Comparison of ENCODE assay signal across 14 cellular contexts in the genomic region with DNA sequence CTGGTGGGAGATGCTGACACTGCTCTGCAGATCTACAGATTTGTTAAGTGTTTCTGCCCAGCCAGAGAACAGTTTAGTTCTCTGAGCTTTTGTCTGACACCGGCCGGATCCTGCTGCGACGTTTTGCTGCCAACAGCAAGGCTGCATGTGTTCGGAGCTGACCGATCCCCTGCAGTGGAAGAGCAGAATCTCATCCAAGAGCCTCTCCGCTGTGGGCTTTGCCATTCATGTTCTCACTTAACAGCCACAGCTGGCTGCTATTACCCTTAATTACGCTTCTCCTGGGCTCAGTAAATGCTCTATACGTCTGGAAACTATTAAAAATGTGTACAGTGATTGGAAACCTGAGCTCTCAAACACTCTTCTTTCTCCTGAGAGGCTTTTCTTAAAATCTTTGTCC.
A peak's percentile ranks its signal among the peaks of the same experiment; 100 is the strongest.
DNase-seq lines count a peak whose midpoint lies in the region; ATAC-seq, FAIRE-seq and TF ChIP-seq lines count a peak whose summit lies in the region.
"Had no signal": no experiment of that assay in that cellular context is flagged by ENCODE, and none has a peak within 500 bp of the region (broad histone marks: within the 10 kb centered on the region; RNA-seq: fewer than 3 reads in every experiment).

No MANE protein-coding gene starts in this region.

- CTCF ChIA-PET in PC-3 (lab: Charles Lee): no interaction called here

- H3K9ac ChIP-seq in PC-3 (ENCODE audit: low read length): no peak overlapping the region

- peaks cover 0 to 4% (median 0%) of the 10 kb centered on the region in 3 donors for H3K27me3 Mint-ChIP-seq in CD14-positive monocyte (ENCODE audit: low read depth in 3 of 3)

- H3K4me2 ChIP-seq in PC-3 (ENCODE audit: low read length): no peak overlapping the region

- H3F3A ChIP-seq in PC-3 (ENCODE audit: low read length, unreplicated experiment): peaks cover 6% of the 10 kb centered on the region

- peaks cover 0 to 2% (median 0%) of the 10 kb centered on the region in 7 donors for H3K9me3 Mint-ChIP-seq in CD14-positive monocyte

- no peak for TF ChIP-seq POLR2A in vagina (IDR thresholded peaks at IDR 0.05)
- no peak for TF ChIP-seq POLR2A in GM12892 (IDR thresholded peaks at IDR 0.05; ENCODE audit: low read depth, low read length)

- H3K4me3 Mint-ChIP-seq in CD14-positive monocyte: no peak overlapping the region

- H3K36me3 Mint-ChIP-seq in CD14-positive monocyte: no peaks in the 10 kb centered on the region

- H4K20me1 ChIP-seq in PC-3 (ENCODE audit: low read length): peaks cover 26% of the 10 kb centered on the region; the same call in 1 of the 2 replicates

- H3K27ac ChIP-seq in right cardiac atrium (ENCODE audit: low read length): no peak overlapping the region
- H3K27ac ChIP-seq in vagina: peak overlapping the region; percentile 4
- H3K27ac ChIP-seq in PC-3 (ENCODE audit: low read length): no peak overlapping the region
- H3K27ac ChIP-seq: upper lobe of right lung had no signal

- H3K36me3 ChIP-seq in vagina: peaks cover 0 to 32% of the 10 kb centered on the region in 2 donors
- H3K36me3 ChIP-seq in PC-3 (ENCODE audit: low read depth, low read length): peaks cover 86% of the 10 kb centered on the region

- TF ChIP-seq CTCF in vagina (IDR thresholded peaks at IDR 0.05): no peak
- TF ChIP-seq CTCF in PC-3 (conservative IDR thresholded peaks at IDR 0.05; ENCODE audit: low read depth, low read length): no peak
- no peak for TF ChIP-seq CTCF in CD14-positive monocyte (IDR thresholded peaks at IDR 0.05)

- no peaks in the 10 kb centered on the region for H3K9me2 ChIP-seq in PC-3 (replicated peaks; ENCODE audit: low read length)

- DNase-seq in Right ventricle myocardium superior: peak; percentile 64
- DNase-seq in cardiac septum (ENCODE audit: low spot score): no peak
- DNase-seq in right cardiac atrium: peak in 2 of 3 donors; percentile 62 to 66
- DNase-seq in vagina (ENCODE audit: extremely low spot score in 2 of 2): peak in 1 of 2 donors; percentile 56
- DNase-seq in GM12892 (ENCODE audit: insufficient read length): no peak
- DNase-seq in PC-3: no peak
- DNase-seq in CD14-positive monocyte (ENCODE audit: low spot score): no peak
- DNase-seq: activated T-cell treated with anti-CD3 and anti-CD28 coated beads, Interleukin-2, amount 50 U/mL, for 1 hour; DND-41; T-helper 2 cell; upper lobe of right lung had no signal

- POLR2A ChIA-PET in PC-3 (lab: Charles Lee; ENCODE audit: unreplicated experiment): no interaction called here

- no peak overlapping the region for H3K4me3 ChIP-seq in right cardiac atrium (ENCODE audit: low read length)
- no peak overlapping the region for H3K4me3 ChIP-seq in vagina
- no peak overlapping the region for H3K4me3 ChIP-seq in PC-3 (ENCODE audit: low read length)
- H3K4me3 ChIP-seq: lung, upper lobe of right lung had no signal

- no peaks in the 10 kb centered on the region for H3K9me3 ChIP-seq in right cardiac atrium (ENCODE audit: control insufficient read depth, low read length)
- no peaks in the 10 kb centered on the region for H3K9me3 ChIP-seq in vagina
- no peaks in the 10 kb centered on the region for H3K9me3 ChIP-seq in PC-3 (ENCODE audit: low read length)
- H3K9me3 ChIP-seq: upper lobe of right lung had no signal

- H2AFZ ChIP-seq in PC-3 (ENCODE audit: low read length): no peak overlapping the region

- H3K27me3 ChIP-seq in right cardiac atrium (ENCODE audit: control insufficient read depth, insufficient read depth): no peaks in the 10 kb centered on the region
- no peaks in the 10 kb centered on the region for H3K27me3 ChIP-seq in vagina
- no peaks in the 10 kb centered on the region for H3K27me3 ChIP-seq in PC-3 (ENCODE audit: low read length)
- H3K27me3 ChIP-seq: upper lobe of right lung had no signal

- intact Hi-C loops in Right ventricle myocardium superior (cut with DNase I): no loop called here
- intact Hi-C loops in cardiac septum (cut with DNase I): no loop called here
- intact Hi-C loops in right cardiac atrium (cut with DNase I): no loop called here
- intact Hi-C loops in vagina (cut with DNase I): no loop called here
- intact Hi-C loops in PC-3 (cut with micrococcal nuclease): no loop called here
- intact Hi-C loops in CD14-positive monocyte (cut with micrococcal nuclease): no loop called here

- H3K79me2 ChIP-seq in PC-3 (ENCODE audit: low read length): peaks cover 58% of the 10 kb centered on the region

- no peak overlapping the region for H3K27ac Mint-ChIP-seq in CD14-positive monocyte

- BruUV-seq in PC-3 (replicated peaks; lab: Mats Ljungman, UMichigan): no TSS peak

- no peak for FAIRE-seq in GM12892 (lab: Jason Lieb, UNC)
- FAIRE-seq: frontal cortex had no signal

- WGBS in right cardiac atrium: 56% methylated on average over 9 of the region's 9 CpGs

- H3K4me1 ChIP-seq in right cardiac atrium (ENCODE audit: control insufficient read depth, insufficient read depth, low read length) (no peaks in the 10 kb centered on the region), vagina (peaks cover 49% of the 10 kb centered on the region), PC-3 (ENCODE audit: insufficient read depth, low read length) (peaks cover 27% of the 10 kb centered on the region)

- ATAC-seq in Right ventricle myocardium superior (ENCODE audit: poor library complexity): peak; percentile 49
- peak; percentile 61 for ATAC-seq in SK-N-SH treated with all-trans-retinoic acid at 6 μM for 48 hours
- no peak for ATAC-seq in right cardiac atrium
- no peak for ATAC-seq in PC-3
- ATAC-seq: upper lobe of right lung had no signal

- H3K4me1 Mint-ChIP-seq in CD14-positive monocyte: no peaks in the 10 kb centered on the region

TF ChIP-seq in SK-N-SH treated with all-trans-retinoic acid at 6 μM for 48 hours, 23 proteins besides CTCF, POLR2A, EP300 and RAD21:
- TF ChIP-seq RARB (CRISPR knock-in tag; IDR thresholded peaks at IDR 0.05): no peak
- TF ChIP-seq GLIS3 (CRISPR knock-in tag; IDR thresholded peaks at IDR 0.05): no peak
- TF ChIP-seq PATZ1 (CRISPR knock-in tag; IDR thresholded peaks at IDR 0.05; ENCODE audit: borderline replicate concordance): no peak
- TF ChIP-seq ESRRG (CRISPR knock-in tag; IDR thresholded peaks at IDR 0.05): no peak
- no peak for TF ChIP-seq OSR1 (CRISPR knock-in tag; IDR thresholded peaks at IDR 0.05)
- TF ChIP-seq ARNTL (CRISPR knock-in tag; IDR thresholded peaks at IDR 0.05; ENCODE audit: borderline replicate concordance, low read depth): no peak
- TF ChIP-seq, protein P1, sequence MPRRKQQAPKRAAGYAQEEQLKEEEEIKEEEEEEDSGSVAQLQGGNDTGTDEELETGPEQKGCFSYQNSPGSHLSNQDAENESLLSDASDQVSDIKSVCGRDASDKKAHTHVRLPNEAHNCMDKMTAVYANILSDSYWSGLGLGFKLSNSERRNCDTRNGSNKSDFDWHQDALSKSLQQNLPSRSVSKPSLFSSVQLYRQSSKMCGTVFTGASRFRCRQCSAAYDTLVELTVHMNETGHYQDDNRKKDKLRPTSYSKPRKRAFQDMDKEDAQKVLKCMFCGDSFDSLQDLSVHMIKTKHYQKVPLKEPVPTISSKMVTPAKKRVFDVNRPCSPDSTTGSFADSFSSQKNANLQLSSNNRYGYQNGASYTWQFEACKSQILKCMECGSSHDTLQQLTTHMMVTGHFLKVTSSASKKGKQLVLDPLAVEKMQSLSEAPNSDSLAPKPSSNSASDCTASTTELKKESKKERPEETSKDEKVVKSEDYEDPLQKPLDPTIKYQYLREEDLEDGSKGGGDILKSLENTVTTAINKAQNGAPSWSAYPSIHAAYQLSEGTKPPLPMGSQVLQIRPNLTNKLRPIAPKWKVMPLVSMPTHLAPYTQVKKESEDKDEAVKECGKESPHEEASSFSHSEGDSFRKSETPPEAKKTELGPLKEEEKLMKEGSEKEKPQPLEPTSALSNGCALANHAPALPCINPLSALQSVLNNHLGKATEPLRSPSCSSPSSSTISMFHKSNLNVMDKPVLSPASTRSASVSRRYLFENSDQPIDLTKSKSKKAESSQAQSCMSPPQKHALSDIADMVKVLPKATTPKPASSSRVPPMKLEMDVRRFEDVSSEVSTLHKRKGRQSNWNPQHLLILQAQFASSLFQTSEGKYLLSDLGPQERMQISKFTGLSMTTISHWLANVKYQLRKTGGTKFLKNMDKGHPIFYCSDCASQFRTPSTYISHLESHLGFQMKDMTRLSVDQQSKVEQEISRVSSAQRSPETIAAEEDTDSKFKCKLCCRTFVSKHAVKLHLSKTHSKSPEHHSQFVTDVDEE (CRISPR knock-in tag; IDR thresholded peaks at IDR 0.05): 0 out of 2 replicates have a peak, but pooled peaks have one; percentile 19
- no peak for TF ChIP-seq PPARA (CRISPR knock-in tag; IDR thresholded peaks at IDR 0.05; ENCODE audit: borderline replicate concordance)
- TF ChIP-seq ZFP3 (CRISPR knock-in tag; IDR thresholded peaks at IDR 0.05): no peak
- no peak for TF ChIP-seq BACH2 (CRISPR knock-in tag; IDR thresholded peaks at IDR 0.05; ENCODE audit: borderline replicate concordance)
- TF ChIP-seq TCF4 (CRISPR knock-in tag; IDR thresholded peaks at IDR 0.05; ENCODE audit: borderline replicate concordance): peak; percentile 91
- no peak for TF ChIP-seq TOX (CRISPR knock-in tag; IDR thresholded peaks at IDR 0.05; ENCODE audit: borderline replicate concordance)
TF ChIP-seq in SK-N-SH treated with all-trans-retinoic acid at 6 μM for 48 hours: peak in this region for 2.

Comparison
In these comparisons a context has a peak if more than half of its experiments do, and no peak if none do; other contexts are left out.
1. ATAC-seq: peak in Right ventricle myocardium superior (single experiment) and SK-N-SH treated with all-trans-retinoic acid at 6 μM for 48 hours (single experiment); none in right cardiac atrium (0 of 2) and PC-3 (single experiment).
2. DNase-seq: peak in Right ventricle myocardium superior (single experiment) and right cardiac atrium (2 of 3); none in cardiac septum (single experiment), GM12892 (single experiment), PC-3 (single experiment) and CD14-positive monocyte (single experiment).